In the genomic region with DNA sequence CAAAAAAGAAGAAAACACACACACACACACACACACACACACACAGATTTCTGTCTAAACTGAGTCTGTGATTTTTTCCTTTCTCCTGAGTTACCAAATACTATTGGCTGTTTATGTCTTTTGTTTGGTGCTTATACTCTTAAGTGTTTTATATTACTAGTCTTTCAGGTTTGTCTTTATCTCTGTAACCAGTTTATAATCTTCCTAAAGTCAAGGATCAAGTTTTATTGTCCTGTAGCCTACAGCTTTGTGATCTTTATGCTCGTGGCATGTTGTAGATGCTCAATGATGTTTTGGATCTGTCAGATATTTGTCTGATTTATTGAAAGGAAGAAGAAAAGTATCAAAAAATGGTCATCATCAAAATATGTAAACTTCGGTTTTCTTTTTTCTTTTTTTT, we compare ENCODE assay signal across 19 cellular contexts.
"Had no signal": no experiment of that assay in that cellular context is flagged by ENCODE, and none has a peak within 500 bp of the region (broad histone marks: within the 10 kb centered on the region; RNA-seq: fewer than 3 reads in every experiment).

No MANE protein-coding gene starts in this region.

- DNase-seq: effector memory CD8-positive, alpha-beta T cell; glutamatergic neuron; islet precursor cell; left ventricle myocardium inferior; mesenchymal stem cell; midbrain; naive thymus-derived CD4-positive, alpha-beta T cell; psoas muscle; retina; stimulated activated CD4-positive, alpha-beta T cell treated with anti-CD3 and anti-CD28 coated beads, Interleukin-12 subunit alpha, Interleukin-12 subunit beta, amount 100 ng/mL, for 4 hours; stimulated activated naive CD4-positive, alpha-beta T cell treated with Interleukin-2 at 50 U/mL for 16 hours; uterus had no signal

- H3K9me3 ChIP-seq: esophagus muscularis mucosa, gastroesophageal sphincter, left ventricle myocardium inferior, neutrophil, psoas muscle, uterus had no signal

- H3K27ac ChIP-seq: epithelial cell of prostate, neutrophil, skin epidermis, uterus had no signal

- H3K27me3 ChIP-seq: esophagus muscularis mucosa, gastroesophageal sphincter, neutrophil, uterus had no signal

- H3K4me3 ChIP-seq: esophagus muscularis mucosa, gastroesophageal sphincter, left ventricle myocardium inferior, lung, psoas muscle, skin epidermis, uterus had no signal

- FAIRE-seq: colon had no signal

- H3K36me3 ChIP-seq: uterus had no signal
